ENCODE assay signal across 10 cellular contexts in genomic region chr7:108328174-108328651, GRCh38.
DNase-seq lines count a peak whose midpoint lies in the region; ATAC-seq, FAIRE-seq and TF ChIP-seq lines count a peak whose summit lies in the region.
"Had no signal": no experiment of that assay in that cellular context is flagged by ENCODE, and none has a peak within 500 bp of the region (broad histone marks: within the 10 kb centered on the region; RNA-seq: fewer than 3 reads in every experiment).

No MANE protein-coding gene starts in this region.

- H3K36me3 ChIP-seq in small intestine (ENCODE audit: control insufficient read depth in 2 of 2, insufficient read depth in 2 of 2, low read length in 2 of 2): no peaks in the 10 kb centered on the region

- no peak overlapping the region for H3K27ac Mint-ChIP-seq in natural killer cell
- H3K27ac Mint-ChIP-seq: progenitor cell of endocrine pancreas had no signal

- DNase-seq in epithelial cell of proximal tubule (ENCODE audit: low read depth) (no peak), caudate nucleus (lab: John Stamatoyannopoulos, UW) (no peak), natural killer cell (no peak), AG08395 (ENCODE audit: low spot score) (no peak), small intestine (no peak)
- DNase-seq: GDM1 had no signal

- H3K27me3 Mint-ChIP-seq in natural killer cell (ENCODE audit: low read depth in 2 of 2): no peaks in the 10 kb centered on the region
- H3K27me3 Mint-ChIP-seq: progenitor cell of endocrine pancreas had no signal

- H3K36me3 Mint-ChIP-seq in natural killer cell: no peaks in the 10 kb centered on the region

- H3K27ac ChIP-seq in caudate nucleus (ENCODE audit: low read depth, low read length) (no peak overlapping the region), small intestine (ENCODE audit: low read depth in 1 of 2, low read length in 1 of 2) (no peak overlapping the region)

- H3K4me3 ChIP-seq in epithelial cell of proximal tubule (ENCODE audit: low read depth, low read length) (peak overlapping the region; percentile 13), small intestine (ENCODE audit: low read depth in 1 of 2, low read length in 2 of 2) (no peak overlapping the region)

- H3K9me3 Mint-ChIP-seq in natural killer cell: peaks cover 0 to 2% of the 10 kb centered on the region in 2 donors

- no peak for FAIRE-seq in small intestine (lab: Jason Lieb, UNC)

- TF ChIP-seq CTCF in epithelial cell of proximal tubule (conservative IDR thresholded peaks at IDR 0.05; ENCODE audit: low read depth, low read length): no peak
- TF ChIP-seq CTCF in natural killer cell (IDR thresholded peaks at IDR 0.05): no peak

- no peaks in the 10 kb centered on the region for H3K27me3 ChIP-seq in small intestine (ENCODE audit: control insufficient read depth in 2 of 2, insufficient read depth in 2 of 2, low read length in 2 of 2)

- ATAC-seq in GM18867 (IDR thresholded peaks at IDR 0.05; ENCODE audit: unreplicated experiment) (peak; percentile 84), GM21786 (IDR thresholded peaks at IDR 0.05; ENCODE audit: unreplicated experiment) (peak; percentile 64), HG03520 (IDR thresholded peaks at IDR 0.05; ENCODE audit: unreplicated experiment) (peak; percentile 90), natural killer cell (no peak)

- intact Hi-C loops in natural killer cell (cut with micrococcal nuclease): no loop called here

- H3K4me1 Mint-ChIP-seq in natural killer cell: no peaks in the 10 kb centered on the region

- no peaks in the 10 kb centered on the region for H3K4me1 ChIP-seq in small intestine (ENCODE audit: control insufficient read depth in 2 of 2, insufficient read depth in 1 of 2, low read depth in 1 of 2, low read length in 1 of 2)

- WGBS in small intestine, 3 donors: 44 to 51% (median 44%) methylated on average over 2 of the region's 2 CpGs

- no peaks in the 10 kb centered on the region for H3K9me3 ChIP-seq in small intestine (ENCODE audit: control insufficient read depth, low read depth)

- H3K4me3 Mint-ChIP-seq in natural killer cell: no peak overlapping the region

Comparison
In these comparisons a context has a peak if more than half of its experiments do, and no peak if none do; other contexts are left out.
1. ATAC-seq: peak in GM18867 (single experiment), GM21786 (single experiment) and HG03520 (single experiment); none in natural killer cell (0 of 3).